In the genomic region with DNA sequence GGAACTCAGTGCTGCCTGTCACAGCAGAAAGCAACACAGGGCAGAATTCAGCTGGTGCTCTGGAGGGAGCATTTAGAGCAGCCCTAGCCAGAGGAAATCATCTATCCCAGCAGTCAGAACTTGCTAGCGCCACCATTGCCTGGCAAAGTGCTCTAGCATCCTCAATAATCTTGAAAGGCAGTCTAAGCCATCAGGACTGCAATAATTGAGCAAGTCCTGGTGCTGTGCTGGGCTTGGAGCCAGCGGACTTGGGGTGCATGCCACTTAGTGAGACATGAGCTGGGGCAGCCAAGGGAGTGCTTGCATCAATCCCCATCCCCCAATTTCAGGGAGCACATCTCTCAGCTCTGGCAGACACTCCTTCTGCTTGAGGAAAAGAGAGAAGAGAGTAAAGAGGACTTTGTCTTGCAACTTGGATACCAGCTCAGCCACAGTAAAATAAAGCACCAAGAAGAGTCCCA, we compare ENCODE assay signal across 16 cellular contexts. TPM values are rescaled to one million over a fixed set of nuclear protein-coding genes. Genes with fewer than 3 reads are reported as not detected.
DNase-seq lines count a peak whose midpoint lies in the region; ATAC-seq, FAIRE-seq and TF ChIP-seq lines count a peak whose summit lies in the region.
"Had no signal": no experiment of that assay in that cellular context is flagged by ENCODE, and none has a peak within 500 bp of the region (broad histone marks: within the 10 kb centered on the region; RNA-seq: fewer than 3 reads in every experiment).

No MANE protein-coding gene starts in this region.

- H3K9me3 Mint-ChIP-seq in GM23338 = no peaks in the 10 kb centered on the region
- peaks cover 0 to 2% (median 0%) of the 10 kb centered on the region in 7 donors for H3K9me3 Mint-ChIP-seq in CD14-positive monocyte
- H3K9me3 Mint-ChIP-seq: activated B cell treated with CpG ODN at 0.5 μM for 24 hours had no signal

- no peak overlapping the region for H3K4me3 ChIP-seq in GM23338
- no peak overlapping the region for H3K4me3 ChIP-seq in smooth muscle cell
- H3K4me3 ChIP-seq in HepG2 (replicated peaks in 1 of 3; ENCODE audit: insufficient read depth in 1 of 3, low read depth in 2 of 3, low read length in 3 of 3) = no peak overlapping the region
- H3K4me3 ChIP-seq: tibial nerve had no signal

- peaks cover 27% of the 10 kb centered on the region for H3K4me1 Mint-ChIP-seq in GM23338
- no peaks in the 10 kb centered on the region for H3K4me1 Mint-ChIP-seq in CD14-positive monocyte
- H3K4me1 Mint-ChIP-seq: activated B cell treated with CpG ODN at 0.5 μM for 24 hours; CD4-positive, alpha-beta memory T cell had no signal

- H3K27ac ChIP-seq in GM23338 (ENCODE audit: low read depth) = no peak overlapping the region
- H3K27ac ChIP-seq in smooth muscle cell (ENCODE audit: low read depth) = peak overlapping the region; percentile 98
- H3K27ac ChIP-seq in HepG2 (ENCODE audit: extremely low read length, insufficient read depth, low read length) = no peak overlapping the region
- H3K27ac ChIP-seq: tibial nerve had no signal

- TF ChIP-seq EP300 in HepG2 (IDR thresholded peaks at IDR 0.05; ENCODE audit: low read depth in 2 of 2, low read length in 2 of 2) (no peak), HepG2 (CRISPR knock-in tag; IDR thresholded peaks at IDR 0.05; ENCODE audit: borderline replicate concordance) (no peak)

- no peak for TF ChIP-seq POLR2A in HepG2 (IDR thresholded peaks at IDR 0.05; ENCODE audit: insufficient read depth in 1 of 2, low read depth in 2 of 2, low read length in 2 of 2)

- H3K4me2 ChIP-seq in GM23338 = peak overlapping the region; percentile 35; the same call in 1 of the 2 replicates
- peak overlapping the region; percentile 55 for H3K4me2 ChIP-seq in smooth muscle cell
- no peak overlapping the region for H3K4me2 ChIP-seq in HepG2 (ENCODE audit: low read depth, low read length)

- H3K9me2 ChIP-seq in GM23338 (ENCODE audit: insufficient read depth) = no peaks in the 10 kb centered on the region

- intact Hi-C loops in CD14-positive monocyte (cut with micrococcal nuclease) (no loop called here), HepG2 (cut with micrococcal nuclease; ENCODE audit: unreplicated experiment) (no loop called here)

- WGBS in smooth muscle cell (ENCODE audit: low lambda C conversion rate) = 74% methylated on average over 2 of the region's 2 CpGs
- WGBS in HepG2 (ENCODE audit: low lambda C conversion rate) = 30% methylated on average over 1 of the region's 2 CpGs

- H3K4me1 ChIP-seq in GM23338 (ENCODE audit: insufficient read depth) (peaks cover 39% of the 10 kb centered on the region), smooth muscle cell (ENCODE audit: low read depth) (peaks cover 26% of the 10 kb centered on the region), HepG2 (ENCODE audit: insufficient read depth, low read length) (no peaks in the 10 kb centered on the region)
- H3K4me1 ChIP-seq: tibial nerve had no signal

- no peaks in the 10 kb centered on the region for H3F3A ChIP-seq in GM23338 (replicated peaks; ENCODE audit: low read depth)
- peaks cover 12% of the 10 kb centered on the region for H3F3A ChIP-seq in smooth muscle cell (ENCODE audit: low read depth)

- peak overlapping the region; percentile 15; the same call in 1 of the 2 replicates for H3K27ac Mint-ChIP-seq in GM23338
- H3K27ac Mint-ChIP-seq in CD14-positive monocyte = no peak overlapping the region
- H3K27ac Mint-ChIP-seq: activated B cell treated with CpG ODN at 0.5 μM for 24 hours; CD4-positive, alpha-beta memory T cell had no signal

- no peaks in the 10 kb centered on the region for H3K27me3 ChIP-seq in GM23338 (ENCODE audit: insufficient read depth)
- H3K27me3 ChIP-seq in smooth muscle cell (ENCODE audit: low read depth) = no peaks in the 10 kb centered on the region
- no peaks in the 10 kb centered on the region for H3K27me3 ChIP-seq in HepG2 (ENCODE audit: control insufficient read depth in 1 of 2, insufficient read depth in 2 of 2, low read length in 2 of 2)
- H3K27me3 ChIP-seq: tibial nerve had no signal

- no peak for FAIRE-seq in HepG2 (lab: Jason Lieb, UNC)
- FAIRE-seq: GM19239 had no signal

- peak; percentile 24 for DNase-seq in GM23338 (ENCODE audit: low spot score)
- peak; percentile 19 for DNase-seq in astrocyte of the hippocampus (ENCODE audit: low read depth, low spot score)
- DNase-seq in hippocampal formation (lab: John Stamatoyannopoulos, UW) = peak; percentile 29 to 41
- DNase-seq in smooth muscle cell (lab: John Stamatoyannopoulos, UW; ENCODE audit: unreplicated experiment) = no peak
- DNase-seq in NCI-H345 (lab: John Stamatoyannopoulos, UW) = no peak
- no peak for DNase-seq in CD14-positive monocyte (ENCODE audit: low spot score)
- no peak for DNase-seq in HepG2 (ENCODE audit: low spot score)
- DNase-seq: activated B cell treated with CpG ODN at 0.5 μM for 24 hours; activated naive CD4-positive, alpha-beta T cell; CD4-positive, alpha-beta memory T cell; glutamatergic neuron; NCI-H2171; stimulated activated CD4-positive, alpha-beta T cell treated with anti-CD3 and anti-CD28 coated beads, Interleukin-1b, Interleukin-23, amount 100 ng/mL, for 48 hours had no signal

- CTCF ChIA-PET in HepG2 (lab: Yijun Ruan, JAX; ENCODE audit: low intra/inter-chr PET ratio, low total read pairs) = no interaction called here

- POLR2A ChIA-PET in HepG2 (lab: Yijun Ruan, JAX) = no interaction called here

- H3K36me3 ChIP-seq in GM23338 (ENCODE audit: insufficient read depth) = no peaks in the 10 kb centered on the region
- no peaks in the 10 kb centered on the region for H3K36me3 ChIP-seq in smooth muscle cell (ENCODE audit: low read depth)
- H3K36me3 ChIP-seq in HepG2 (replicated peaks in 1 of 2; ENCODE audit: control insufficient read depth in 1 of 2, insufficient read depth in 2 of 2, low read length in 2 of 2) = no peaks in the 10 kb centered on the region
- H3K36me3 ChIP-seq: tibial nerve had no signal

- H3K9ac ChIP-seq in smooth muscle cell (ENCODE audit: low read depth) (peak overlapping the region; percentile 76), HepG2 (ENCODE audit: insufficient read depth, low read depth, low read length) (no peak overlapping the region)

- H3K36me3 Mint-ChIP-seq in GM23338 (ENCODE audit: low read depth) (no peaks in the 10 kb centered on the region), CD14-positive monocyte (no peaks in the 10 kb centered on the region)
- H3K36me3 Mint-ChIP-seq: CD4-positive, alpha-beta memory T cell had no signal

- H2AFZ ChIP-seq in GM23338 (peak overlapping the region; percentile 93), smooth muscle cell (ENCODE audit: low read depth) (no peak overlapping the region), HepG2 (ENCODE audit: low read length) (no peak overlapping the region)

- no peak overlapping the region for H3K4me3 Mint-ChIP-seq in GM23338
- H3K4me3 Mint-ChIP-seq in CD14-positive monocyte = no peak overlapping the region
- H3K4me3 Mint-ChIP-seq: activated B cell treated with CpG ODN at 0.5 μM for 24 hours; CD4-positive, alpha-beta memory T cell had no signal

- no peak for TF ChIP-seq RAD21 in HepG2 (CRISPR knock-in tag; IDR thresholded peaks at IDR 0.05)

- TF ChIP-seq CTCF in GM23338 (conservative IDR thresholded peaks at IDR 0.05; ENCODE audit: low read depth in 2 of 2) (peak in 1 of 2 experiments; percentile 23; a peak in 1 of 4 replicates), smooth muscle cell (IDR thresholded peaks at IDR 0.05; ENCODE audit: borderline replicate concordance, insufficient read depth, poor library complexity, severe bottlenecking) (no peak), CD14-positive monocyte (IDR thresholded peaks at IDR 0.05) (no peak), HepG2 (CRISPR knock-in tag; IDR thresholded peaks at IDR 0.05) (no peak)

- no peaks in the 10 kb centered on the region for H3K9me3 ChIP-seq in smooth muscle cell (replicated peaks; ENCODE audit: low read depth)
- no peaks in the 10 kb centered on the region for H3K9me3 ChIP-seq in HepG2 (ENCODE audit: low read length)
- H3K9me3 ChIP-seq: tibial nerve had no signal

- ATAC-seq in GM23338 = peak; percentile 75
- no peak for ATAC-seq in HG03442 (IDR thresholded peaks at IDR 0.05; ENCODE audit: unreplicated experiment)
- ATAC-seq in HepG2 = no peak

- in situ Hi-C loops in HepG2 (cut with HindIII; ENCODE audit: extremely low pct_ligation_motif_present, low pct_unique_long_range_greater_than_20kb) = no loop called here

- H3K27me3 Mint-ChIP-seq in GM23338 (ENCODE audit: insufficient read depth, low read depth, poor library complexity) (no peaks in the 10 kb centered on the region), CD14-positive monocyte (ENCODE audit: low read depth in 3 of 3) (peaks cover 0 to 5% (median 0%) of the 10 kb centered on the region in 3 donors)

- H3K79me2 ChIP-seq in GM23338 (replicated peaks; ENCODE audit: insufficient read depth) (no peaks in the 10 kb centered on the region), smooth muscle cell (ENCODE audit: low read depth) (no peaks in the 10 kb centered on the region), HepG2 (ENCODE audit: insufficient read depth, low read length) (no peaks in the 10 kb centered on the region)

- no TSS peak for BruUV-seq in HepG2 (replicated peaks; lab: Mats Ljungman, UMichigan)

- H4K20me1 ChIP-seq in GM23338 (replicated peaks; ENCODE audit: insufficient read depth) = no peaks in the 10 kb centered on the region
- no peaks in the 10 kb centered on the region for H4K20me1 ChIP-seq in smooth muscle cell (ENCODE audit: low read depth)
- no peaks in the 10 kb centered on the region for H4K20me1 ChIP-seq in HepG2 (ENCODE audit: insufficient read depth, low read length)

RNA-seq across cellular contexts. Expression of gene ZDHHC17, which starts 44.7 kb away (rescaled TPM):
- total RNA-seq in GM23338 (2014; rRNA removed; shearing (Covaris generic)) = 42.4 and 43.5 TPM in 2 replicates
- polyA plus RNA-seq in GM23338 (2016; fragmentation: Nextera tagmentation; extraction: Ambion mirVana) (12.6 and 15.7 TPM in 2 replicates), smooth muscle cell (12.2 and 12.8 TPM in 2 replicates), CD14-positive monocyte (1 to 10 TPM; 4.6 to 9.3 TPM), HepG2 (2011; rRNA removed) (31.7 and 38.5 TPM in 2 replicates)
- total RNA-seq in smooth muscle cell (34.8 and 41.0 TPM in 2 replicates), HepG2 (2016; rRNA removed; fragmentation: Illumina TruSeq; extraction: Trizol) (21.2 and 36.7 TPM in 2 replicates)
- 21.0 and 21.2 TPM in 2 replicates for total RNA-seq in HepG2 (2016; cell fraction: cytosol; rRNA removed; fragmentation: Illumina TruSeq; extraction: Trizol; ENCODE audit: low read depth)
- total RNA-seq in HepG2 (2016; cell fraction: insoluble cytoplasmic fraction; rRNA removed; fragmentation: Illumina TruSeq; extraction: Trizol) = 17.9 and 34.3 TPM in 2 replicates
- 12.6 and 14.8 TPM in 2 replicates for total RNA-seq in HepG2 (2016; cell fraction: membrane; rRNA removed; fragmentation: Illumina TruSeq; extraction: Trizol)
- total RNA-seq in HepG2 (2016; cell fraction: nucleus; rRNA removed; fragmentation: Illumina TruSeq; extraction: Trizol) = 83.1 and 91.1 TPM in 2 replicates
- polyA plus RNA-seq in HepG2 (2011; cell fraction: cytosol; rRNA removed) = 8.7 and 15.5 TPM in 2 replicates
- polyA plus RNA-seq in HepG2 (2011; cell fraction: nucleus; rRNA removed) = 81.4 and 85.4 TPM in 2 replicates
- 20.3 and 21.4 TPM in 2 replicates for polyA plus RNA-seq in HepG2 (2012)
- polyA plus RNA-seq in HepG2 (2016; cell fraction: cytosol; fragmentation: Illumina TruSeq; extraction: Trizol; ENCODE audit: low read depth) = 0.74 and 0.85 TPM in 2 replicates
- 7.2 and 7.3 TPM in 2 replicates for polyA plus RNA-seq in HepG2 (2016; cell fraction: insoluble cytoplasmic fraction; fragmentation: Illumina TruSeq; extraction: Trizol; ENCODE audit: low read depth)
- polyA plus RNA-seq in HepG2 (2016; cell fraction: membrane; fragmentation: Illumina TruSeq; extraction: Trizol; ENCODE audit: low read depth) = 1.7 and 2.4 TPM in 2 replicates
- 83.0 and 85.1 TPM in 2 replicates for polyA plus RNA-seq in HepG2 (2016; cell fraction: nucleus; fragmentation: Illumina TruSeq; extraction: Trizol; ENCODE audit: insufficient read depth, low read depth)
- 47.7 and 61.9 TPM in 2 replicates for polyA minus RNA-seq in HepG2 (2011; rRNA and poly(A)+ RNA removed; ENCODE audit: low replicate concordance)
- polyA minus RNA-seq in HepG2 (2011; cell fraction: cytosol; rRNA and poly(A)+ RNA removed) = 35.4 and 39.4 TPM in 2 replicates
- polyA minus RNA-seq in HepG2 (2011; cell fraction: nucleus; rRNA and poly(A)+ RNA removed) = 201 and 214 TPM in 2 replicates

Comparison
In these comparisons a context has a peak if more than half of its experiments do, and no peak if none do; other contexts are left out.
1. DNase-seq: peak in GM23338 (single experiment), astrocyte of the hippocampus (single experiment) and hippocampal formation (2 of 2); none in smooth muscle cell (single experiment), NCI-H345 (single experiment), CD14-positive monocyte (single experiment) and HepG2 (single experiment).